In genomic region chr18:55634545-55634944, GRCh38 we compare ENCODE assay signal across 16 cellular contexts. TPM values are rescaled to one million over a fixed set of nuclear protein-coding genes. Genes with fewer than 3 reads are reported as not detected.
DNase-seq lines count a peak whose midpoint lies in the region; TF ChIP-seq lines count a peak whose summit lies in the region.
"Had no signal": no experiment of that assay in that cellular context is flagged by ENCODE, and none has a peak within 500 bp of the region (broad histone marks: within the 10 kb centered on the region; RNA-seq: fewer than 3 reads in every experiment).

No MANE protein-coding gene starts in this region.

- no peak overlapping the region for H3K4me2 ChIP-seq in Karpas-422 (ENCODE audit: low read depth, low read length, poor library complexity, severe bottlenecking)

- no peaks in the 10 kb centered on the region for H3K4me1 ChIP-seq in Karpas-422 (ENCODE audit: low read length)

- no peaks in the 10 kb centered on the region for H3K36me3 ChIP-seq in Karpas-422 (ENCODE audit: insufficient read depth, low read length)
- H3K36me3 ChIP-seq: MG63 had no signal

- H3K4me3 ChIP-seq in AG09309 (ENCODE audit: control insufficient read depth, low read depth, low read length) (no peak overlapping the region), Karpas-422 (ENCODE audit: low read length) (no peak overlapping the region)
- H3K4me3 ChIP-seq: MG63 had no signal

- H4K20me1 ChIP-seq in Karpas-422 (ENCODE audit: insufficient read depth, low read depth, low read length) = no peaks in the 10 kb centered on the region

- no peak overlapping the region for H3K27ac ChIP-seq in Karpas-422 (ENCODE audit: low read length)
- H3K27ac ChIP-seq: C4-2B had no signal

- no peak overlapping the region for H3K9ac ChIP-seq in Karpas-422 (ENCODE audit: low read length)

- no peaks in the 10 kb centered on the region for H3K27me3 ChIP-seq in Karpas-422 (ENCODE audit: low read length)
- H3K27me3 ChIP-seq: MG63 had no signal

- no peak for TF ChIP-seq CTCF in AG09309 (IDR thresholded peaks at IDR 0.05; ENCODE audit: control insufficient read depth, insufficient read depth, low read depth, low read length, missing control alignments)

- no peaks in the 10 kb centered on the region for H3K9me3 ChIP-seq in Karpas-422 (ENCODE audit: low read length)
- H3K9me3 ChIP-seq: MG63 had no signal

- DNase-seq in AG09309 (ENCODE audit: low read depth) (peak; percentile 84), Karpas-422 (peak; percentile 19), SW480 (ENCODE audit: low spot score) (peak; percentile 2), fibroblast of the conjunctiva (ENCODE audit: low read depth) (peak; percentile 4), OCI-M2 (lab: John Stamatoyannopoulos, UW; ENCODE audit: unreplicated experiment) (no peak), putamen (ENCODE audit: low spot score) (no peak), NCI-H1105 (lab: John Stamatoyannopoulos, UW) (no peak)
- no peak for DNase-seq in stimulated activated CD4-positive, alpha-beta T cell treated with anti-CD3 and anti-CD28 coated beads, Interleukin-2, amount 100 ng/mL, for 24 hours
- DNase-seq: activated CD4-positive, alpha-beta T cell treated with anti-CD3 and anti-CD28 coated beads, Interleukin-2, amount 50 U/mL, for 48 hours; activated gamma-delta T cell; head of caudate nucleus; left ventricle myocardium superior; MG63; NCI-H69; SW 1271 had no signal

- H3K79me2 ChIP-seq in Karpas-422 (ENCODE audit: low read length) = no peaks in the 10 kb centered on the region

- no peaks in the 10 kb centered on the region for H3K9me2 ChIP-seq in Karpas-422 (replicated peaks; ENCODE audit: insufficient read depth, low read length)

- H2AFZ ChIP-seq in Karpas-422 (ENCODE audit: low read length) = no peak overlapping the region

RNA-seq across cellular contexts. Expression of gene TCF4, which starts 46.6 kb away (rescaled TPM):
- 181 and 261 TPM in 2 replicates for total RNA-seq in Karpas-422 (2014; rRNA removed; shearing (Covaris generic); ENCODE audit: low replicate concordance)

Comparison
In these comparisons a context has a peak if more than half of its experiments do, and no peak if none do; other contexts are left out.
1. DNase-seq: peak in AG09309 (single experiment), Karpas-422 (single experiment), SW480 (single experiment) and fibroblast of the conjunctiva (single experiment); none in OCI-M2 (single experiment), putamen (single experiment), NCI-H1105 (single experiment) and stimulated activated CD4-positive, alpha-beta T cell treated with anti-CD3 and anti-CD28 coated beads, Interleukin-2, amount 100 ng/mL, for 24 hours (0 of 2).